ENCODE assay signal across 12 cellular contexts in genomic region chr12:131862994-131863710, GRCh38. TPM values are rescaled to one million over a fixed set of nuclear protein-coding genes. Genes with fewer than 3 reads are reported as not detected.
A peak's percentile ranks its signal among the peaks of the same experiment; 100 is the strongest.
DNase-seq lines count a peak whose midpoint lies in the region; ATAC-seq and TF ChIP-seq lines count a peak whose summit lies in the region.
"Had no signal": no experiment of that assay in that cellular context is flagged by ENCODE, and none has a peak within 500 bp of the region (broad histone marks: within the 10 kb centered on the region; RNA-seq: fewer than 3 reads in every experiment).

No MANE protein-coding gene starts in this region.

- H3K27me3 ChIP-seq in GM23338 (ENCODE audit: insufficient read depth) (no peaks in the 10 kb centered on the region), PC-9 (ENCODE audit: insufficient read depth, low read depth) (no peaks in the 10 kb centered on the region), osteoblast (ENCODE audit: insufficient read depth, low read length) (no peaks in the 10 kb centered on the region)

- H2AFZ ChIP-seq in GM23338 (peak overlapping the region; percentile 86; the same call in 1 of the 2 replicates), PC-9 (no peak overlapping the region), osteoblast (ENCODE audit: low read length) (no peak overlapping the region)

- no peaks in the 10 kb centered on the region for H3K9me3 ChIP-seq in PC-9 (ENCODE audit: insufficient read depth, low read depth)
- no peaks in the 10 kb centered on the region for H3K9me3 ChIP-seq in osteoblast (ENCODE audit: low read depth, low read length)

- TF ChIP-seq CTCF in GM23338 (conservative IDR thresholded peaks at IDR 0.05; ENCODE audit: low read depth in 2 of 2) (no peak), PC-9 (conservative IDR thresholded peaks at IDR 0.05) (no peak), fibroblast of villous mesenchyme (IDR thresholded peaks at IDR 0.05; ENCODE audit: insufficient read depth, low read depth, low read length) (no peak), osteoblast (IDR thresholded peaks at IDR 0.05; ENCODE audit: extremely low read depth, low read depth, low read length) (no peak)

- CTCF ChIA-PET in PC-9 (lab: Charles Lee), result no interaction called here

- intact Hi-C loops in PC-9 (cut with micrococcal nuclease; ENCODE audit: unreplicated experiment), result no loop called here

- no peaks in the 10 kb centered on the region; the same call in 2 of the 3 replicates for H3K9me3 Mint-ChIP-seq in GM23338
- H3K9me3 Mint-ChIP-seq in effector memory CD8-positive, alpha-beta T cell, result no peaks in the 10 kb centered on the region
- H3K9me3 Mint-ChIP-seq: naive thymus-derived CD8-positive, alpha-beta T cell had no signal

- H3K27ac Mint-ChIP-seq in GM23338, result peak overlapping the region; percentile 85; the same call in 1 of the 2 replicates
- no peak overlapping the region for H3K27ac Mint-ChIP-seq in effector memory CD8-positive, alpha-beta T cell
- H3K27ac Mint-ChIP-seq: naive thymus-derived CD8-positive, alpha-beta T cell had no signal

- peaks cover 4% of the 10 kb centered on the region; the same call in 1 of the 3 replicates for H3K36me3 Mint-ChIP-seq in GM23338 (ENCODE audit: low read depth)
- H3K36me3 Mint-ChIP-seq in effector memory CD8-positive, alpha-beta T cell (ENCODE audit: insufficient read depth), result peaks cover 3% of the 10 kb centered on the region
- H3K36me3 Mint-ChIP-seq: naive thymus-derived CD8-positive, alpha-beta T cell had no signal

- POLR2A ChIA-PET in PC-9 (lab: Charles Lee; ENCODE audit: unreplicated experiment), result no interaction called here

- H3K4me1 ChIP-seq in GM23338 (ENCODE audit: insufficient read depth), result peaks cover 24% of the 10 kb centered on the region
- H3K4me1 ChIP-seq in PC-9 (replicated peaks; ENCODE audit: insufficient read depth), result peaks cover 67% of the 10 kb centered on the region
- H3K4me1 ChIP-seq in osteoblast (ENCODE audit: insufficient read depth, low read length), result peaks cover 19% of the 10 kb centered on the region

- H3K4me1 Mint-ChIP-seq in GM23338, result peaks cover 40% of the 10 kb centered on the region
- peaks cover 0 to 10% of the 10 kb centered on the region in 2 donors for H3K4me1 Mint-ChIP-seq in effector memory CD8-positive, alpha-beta T cell (ENCODE audit: low read depth in 2 of 2)

- H3K4me3 ChIP-seq in GM23338 (no peak overlapping the region), PC-9 (no peak overlapping the region), fibroblast of villous mesenchyme (ENCODE audit: low read depth, low read length) (no peak overlapping the region), osteoblast (ENCODE audit: insufficient read depth, low read length) (no peak overlapping the region)

- BruUV-seq in PC-9 (replicated peaks; lab: Mats Ljungman, UMichigan), result no TSS peak

- no peaks in the 10 kb centered on the region for H3K9me2 ChIP-seq in GM23338 (ENCODE audit: insufficient read depth)
- no peaks in the 10 kb centered on the region for H3K9me2 ChIP-seq in PC-9 (ENCODE audit: insufficient read depth)

- no peaks in the 10 kb centered on the region for H3K79me2 ChIP-seq in GM23338 (replicated peaks; ENCODE audit: insufficient read depth)
- no peaks in the 10 kb centered on the region for H3K79me2 ChIP-seq in PC-9 (ENCODE audit: low read depth)
- no peaks in the 10 kb centered on the region for H3K79me2 ChIP-seq in osteoblast (ENCODE audit: insufficient read depth, low read length)

- H4K20me1 ChIP-seq in GM23338 (replicated peaks; ENCODE audit: insufficient read depth) (no peaks in the 10 kb centered on the region), PC-9 (ENCODE audit: insufficient read depth) (no peaks in the 10 kb centered on the region), osteoblast (ENCODE audit: insufficient read depth, low read length) (no peaks in the 10 kb centered on the region)

- H3K4me2 ChIP-seq in GM23338 (peak overlapping the region; percentile 38; the same call in 1 of the 2 replicates), PC-9 (peak overlapping the region; percentile 29; the same call in 1 of the 2 replicates), osteoblast (ENCODE audit: insufficient read depth, low read length) (peak overlapping the region; percentile 48)

- H3K27ac ChIP-seq in GM23338 (ENCODE audit: low read depth) (no peak overlapping the region; the same call in 1 of the 2 replicates), PC-9 (no peak overlapping the region), osteoblast (ENCODE audit: low read depth, low read length) (no peak overlapping the region)

- H3K4me3 Mint-ChIP-seq in GM23338, result no peak overlapping the region
- no peak overlapping the region for H3K4me3 Mint-ChIP-seq in effector memory CD8-positive, alpha-beta T cell
- H3K4me3 Mint-ChIP-seq: naive thymus-derived CD8-positive, alpha-beta T cell had no signal

- 0 out of 2 replicates have a peak, but pooled peaks cover 11% of the 10 kb centered on the region for H3F3A ChIP-seq in GM23338 (replicated peaks; ENCODE audit: low read depth)
- peaks cover 59% of the 10 kb centered on the region for H3F3A ChIP-seq in PC-9 (ENCODE audit: insufficient read depth, low read depth)

- no peak for DNase-seq in GM23338 (ENCODE audit: low spot score)
- DNase-seq in PC-9, result no peak
- peak; percentile 71 for DNase-seq in fibroblast of villous mesenchyme (ENCODE audit: low read depth)
- DNase-seq in osteoblast (ENCODE audit: insufficient read length, low spot score, missing footprints), result peak; percentile 93
- no peak for DNase-seq in Kasumi-1 (lab: John Stamatoyannopoulos, UW)
- no peak for DNase-seq in NCI-H748 treated with DMSO at 0.1 percent for 48 hours (lab: John Stamatoyannopoulos, UW)
- no peak for DNase-seq in effector memory CD8-positive, alpha-beta T cell
- DNase-seq: activated CD8-positive, alpha-beta memory T cell treated with anti-CD3 and anti-CD28 coated beads for 24 hours; cerebellar nuclear complex; naive thymus-derived CD8-positive, alpha-beta T cell; T-helper 9 cell had no signal

- H3K36me3 ChIP-seq in GM23338 (ENCODE audit: insufficient read depth) (no peaks in the 10 kb centered on the region), PC-9 (ENCODE audit: low read depth) (no peaks in the 10 kb centered on the region), osteoblast (ENCODE audit: insufficient read depth, low read length) (no peaks in the 10 kb centered on the region)

- peaks cover 28% of the 10 kb centered on the region for H3K27me3 Mint-ChIP-seq in GM23338 (ENCODE audit: insufficient read depth, low read depth, poor library complexity)
- peaks cover 12 to 13% of the 10 kb centered on the region in 2 donors for H3K27me3 Mint-ChIP-seq in effector memory CD8-positive, alpha-beta T cell

- ATAC-seq in GM23338, result peak; percentile 18
- no peak for ATAC-seq in effector memory CD8-positive, alpha-beta T cell (replicated peaks)
- no peak for ATAC-seq in HG03469 (IDR thresholded peaks at IDR 0.05; ENCODE audit: unreplicated experiment)
- ATAC-seq: naive thymus-derived CD8-positive, alpha-beta T cell had no signal

TF ChIP-seq in GM23338, 12 proteins besides CTCF, POLR2A, EP300 and RAD21:
- TF ChIP-seq POLR2AphosphoS5 (IDR thresholded peaks at IDR 0.05; ENCODE audit: low read depth), result no peak
TF ChIP-seq in GM23338: peak in this region for 0.

RNA-seq across cellular contexts. Expression of gene ULK1, which starts 31.3 kb away (rescaled TPM):
- 26.2 and 33.8 TPM in 2 replicates for total RNA-seq in GM23338 (2014; rRNA removed; shearing (Covaris generic))
- 8.4 and 9.3 TPM in 2 replicates for polyA plus RNA-seq in GM23338 (2016; fragmentation: Nextera tagmentation; extraction: Ambion mirVana)
- 50.8 and 70.5 TPM in 2 replicates for total RNA-seq in PC-9 (2021)
- 9.3 and 11.7 TPM in 2 replicates for total RNA-seq in fibroblast of villous mesenchyme
- total RNA-seq in osteoblast, result 13.3 and 14.1 TPM in 2 replicates

RNA-seq across cellular contexts. Expression of gene MMP17, which starts 35.0 kb away (rescaled TPM):
- 26.8 and 48.5 TPM in 2 replicates for total RNA-seq in GM23338 (2014; rRNA removed; shearing (Covaris generic))
- polyA plus RNA-seq in GM23338 (2016; fragmentation: Nextera tagmentation; extraction: Ambion mirVana), result 10.4 and 16.9 TPM in 2 replicates
- 3.3 and 5.4 TPM in 2 replicates for total RNA-seq in PC-9 (2021)
- total RNA-seq in fibroblast of villous mesenchyme, result 8.6 and 13.9 TPM in 2 replicates
- total RNA-seq in osteoblast, result 10.5 and 11.2 TPM in 2 replicates
- polyA plus RNA-seq: naive thymus-derived CD8-positive, alpha-beta T cell had no signal

Comparison
In these comparisons a context has a peak if more than half of its experiments do, and no peak if none do; other contexts are left out.
1. DNase-seq: peak in fibroblast of villous mesenchyme (single experiment) and osteoblast (single experiment); none in GM23338 (single experiment), PC-9 (0 of 2), Kasumi-1 (0 of 2), NCI-H748 treated with DMSO at 0.1 percent for 48 hours (single experiment) and effector memory CD8-positive, alpha-beta T cell (0 of 3).
2. Peak in every context shown above with its lines, with median percentiles within 50 percentile points of each other: H3K4me2 ChIP-seq.